ENCODE assay signal across 8 cellular contexts in genomic region chr3:72310028-72310987, GRCh38.
DNase-seq lines count a peak whose midpoint lies in the region; ATAC-seq, FAIRE-seq and TF ChIP-seq lines count a peak whose summit lies in the region.

No MANE protein-coding gene starts in this region.

- no peak for TF ChIP-seq EP300 in H1 (IDR thresholded peaks at IDR 0.05; ENCODE audit: borderline replicate concordance in 1 of 2, low read depth in 2 of 2, low read length in 2 of 2)

- no peak for FAIRE-seq in H1 (lab: Jason Lieb, UNC)

- no peaks in the 10 kb centered on the region for H3K79me1 ChIP-seq in H1 (ENCODE audit: low read depth, low read length)

- no peak overlapping the region for H3K4me3 ChIP-seq in HL-60 (replicated peaks; ENCODE audit: insufficient read depth, low read length)
- no peak overlapping the region for H3K4me3 ChIP-seq in H1 (ENCODE audit: extremely low read depth in 1 of 4, insufficient read depth in 2 of 4, low read depth in 3 of 4, low read length in 4 of 4)
- no peak overlapping the region for H3K4me3 ChIP-seq in neutrophil (ENCODE audit: low read depth in 1 of 2, low read length in 1 of 2)

- no peaks in the 10 kb centered on the region for H3K27me3 ChIP-seq in HL-60 (ENCODE audit: insufficient read depth, poor library complexity, severe bottlenecking)
- no peaks in the 10 kb centered on the region for H3K27me3 ChIP-seq in H1 (replicated peaks in 1 of 4; ENCODE audit: control insufficient read depth in 3 of 4, extremely low read depth in 1 of 4, insufficient read depth in 3 of 4, low read length in 3 of 4)
- no peaks in the 10 kb centered on the region for H3K27me3 ChIP-seq in neutrophil

- H3K27ac ChIP-seq in HL-60 (replicated peaks) (peak overlapping the region; percentile 56), H1 (ENCODE audit: low read depth, low read length) (no peak overlapping the region), neutrophil (peak overlapping the region; percentile 24)

- no peak overlapping the region for H2BK120ac ChIP-seq in H1 (replicated peaks; ENCODE audit: low read depth, low read length)

- H3K9me3 ChIP-seq in H1 (ENCODE audit: insufficient read depth in 2 of 2, low read depth in 1 of 2, low read length in 1 of 2) (no peaks in the 10 kb centered on the region), neutrophil (no peaks in the 10 kb centered on the region)

- no peak overlapping the region for H2BK5ac ChIP-seq in H1 (ENCODE audit: low read depth, low read length)

- TF ChIP-seq RAD21 in H1 (IDR thresholded peaks at IDR 0.05 in 1 of 2, conservative IDR thresholded peaks at IDR 0.05 in 1 of 2; ENCODE audit: low read depth in 2 of 2, low read length in 2 of 2), result no peak

- no peak overlapping the region for H2BK15ac ChIP-seq in H1 (ENCODE audit: low read length)

- H4K5ac ChIP-seq in H1 (ENCODE audit: insufficient read length, low read depth, low read length), result no peak overlapping the region

- TF ChIP-seq POLR2A in H1 (IDR thresholded peaks at IDR 0.05; ENCODE audit: control extremely low read depth in 1 of 2, low read depth in 2 of 2, low read length in 2 of 2), result no peak

- H3K23me2 ChIP-seq in H1 (ENCODE audit: low read depth, low read length), result peaks cover under 1% of the 10 kb centered on the region; the same call in 1 of the 2 replicates

- no peaks in the 10 kb centered on the region for H3K79me2 ChIP-seq in H1 (ENCODE audit: control insufficient read depth in 1 of 2, insufficient read depth in 2 of 2, low read length in 2 of 2)

- no peak overlapping the region for H2BK20ac ChIP-seq in H1 (ENCODE audit: low read length)

- no peak overlapping the region for H3K4me2 ChIP-seq in H1 (ENCODE audit: insufficient read depth in 1 of 2, low read depth in 2 of 2, low read length in 2 of 2)

- no peak overlapping the region; the same call in 1 of the 2 replicates for H3K18ac ChIP-seq in H1 (ENCODE audit: extremely low read depth, low read length)

- ATAC-seq in GM21447 (IDR thresholded peaks at IDR 0.05; ENCODE audit: unreplicated experiment), result peak; percentile 95

- H3K56ac ChIP-seq in H1 (replicated peaks; ENCODE audit: insufficient read length, low read depth, low read length), result no peak overlapping the region

- peaks cover 0 to 2% (median 2%) of the 10 kb centered on the region in 4 experiments; a peak in 2 of 7 replicates for H3K4me1 ChIP-seq in H1 (replicated peaks in 1 of 4; ENCODE audit: control insufficient read depth in 3 of 4, insufficient read depth in 4 of 4, low read length in 3 of 4)
- peaks cover 13 to 15% of the 10 kb centered on the region in 2 experiments for H3K4me1 ChIP-seq in neutrophil (ENCODE audit: control insufficient read depth in 1 of 2, insufficient read depth in 1 of 2, low read depth in 1 of 2, low read length in 1 of 2)

- DNase-seq in NCI-H1417 (lab: John Stamatoyannopoulos, UW), result peak; percentile 38 to 67 (median 65)
- no peak for DNase-seq in NCI-H1417 treated with DMSO at 0.1 percent for 48 hours (lab: John Stamatoyannopoulos, UW)
- DNase-seq in HL-60 (ENCODE audit: low read depth in 1 of 2, low spot score in 1 of 2), result peak in 1 of 2 experiments; percentile 54
- DNase-seq in SK-MEL-5 (ENCODE audit: low read depth, low spot score), result peak; percentile 8
- no peak for DNase-seq in H1 (ENCODE audit: low read depth in 1 of 2, low spot score in 2 of 2)
- no peak for DNase-seq in RKO (ENCODE audit: low spot score)

- H4K20me1 ChIP-seq in H1 (replicated peaks in 1 of 2; ENCODE audit: control insufficient read depth in 1 of 2, insufficient read depth in 2 of 2, low read length in 2 of 2), result no peaks in the 10 kb centered on the region

- H2AFZ ChIP-seq in H1 (ENCODE audit: low read length), result 0 out of 2 replicates have a peak overlapping the region, but pooled peaks have one; percentile 46

- H3K36me3 ChIP-seq in H1 (ENCODE audit: control insufficient read depth in 2 of 4, insufficient read depth in 4 of 4, low read length in 3 of 4) (no peaks in the 10 kb centered on the region), neutrophil (no peaks in the 10 kb centered on the region)

- H3K14ac ChIP-seq in H1 (ENCODE audit: insufficient read length), result no peak overlapping the region

- TF ChIP-seq CTCF in HL-60 (IDR thresholded peaks at IDR 0.05; ENCODE audit: insufficient read depth, low read length) (no peak), H1 (IDR thresholded peaks at IDR 0.05; ENCODE audit: control extremely low read depth in 1 of 3, insufficient read depth in 1 of 3, low read depth in 1 of 3, low read length in 3 of 3) (no peak), neutrophil (IDR thresholded peaks at IDR 0.05) (no peak)

- H3K9ac ChIP-seq in H1 (replicated peaks in 1 of 4; ENCODE audit: extremely low read depth in 1 of 4, low read depth in 3 of 4, low read length in 3 of 4), result no peak overlapping the region

- in situ Hi-C loops in SK-MEL-5 (cut with HindIII; ENCODE audit: low pct_unique_long_range_greater_than_20kb, low sequenced_read_pairs), result no loop called here

- POLR2A ChIA-PET in H1 (lab: Charles Lee; ENCODE audit: partially characterized antibody), result no interaction called here

- H3K4ac ChIP-seq in H1 (replicated peaks; ENCODE audit: insufficient read length, low read depth, low read length), result no peak overlapping the region

- no peak overlapping the region for H4K91ac ChIP-seq in H1 (replicated peaks; ENCODE audit: insufficient read length, low read length)

- no peak overlapping the region for H3K23ac ChIP-seq in H1 (ENCODE audit: insufficient read length)

- H2BK12ac ChIP-seq in H1 (ENCODE audit: low read depth, low read length), result 0 out of 2 replicates have a peak overlapping the region, but pooled peaks have one; percentile 21

- CTCF ChIA-PET in H1 (lab: Charles Lee; ENCODE audit: partially characterized antibody), result no interaction called here

- H2AK5ac ChIP-seq in H1 (ENCODE audit: low read depth, low read length), result no peak overlapping the region

- no peak overlapping the region for H4K8ac ChIP-seq in H1 (ENCODE audit: extremely low read depth, insufficient read depth, low read length)

- WGBS in H1 (ENCODE audit: extremely low coverage in 1 of 2, insufficient coverage in 1 of 2, insufficient read length in 1 of 2, insufficient replicate concordance in 2 of 2, low coverage in 1 of 2, low lambda C conversion rate in 2 of 2, missing lambda C conversion rate in 1 of 2), 2 experiments, result 85% methylated on average over 19 of the region's 19 CpGs; no CpG with 5 or more reads in 1 of the 2 experiments

TF ChIP-seq in H1, 55 proteins besides CTCF, POLR2A, EP300 and RAD21:
- no peak for TF ChIP-seq POU5F1 (IDR thresholded peaks at IDR 0.05; ENCODE audit: low read depth, low read length)
- no peak for TF ChIP-seq SIN3A (conservative IDR thresholded peaks at IDR 0.05 in 1 of 2, IDR thresholded peaks at IDR 0.05 in 1 of 2; ENCODE audit: low read depth in 1 of 2, low read length in 2 of 2)
- no peak for TF ChIP-seq EZH2 (IDR thresholded peaks at IDR 0.05; ENCODE audit: low read depth, low read length, severe bottlenecking)
- no peak for TF ChIP-seq SIRT6 (IDR thresholded peaks at IDR 0.05; ENCODE audit: low read length)
- no peak for TF ChIP-seq ATF3 (IDR thresholded peaks at IDR 0.05; ENCODE audit: insufficient read depth, low read depth, low read length)
- no peak for TF ChIP-seq KDM4A (IDR thresholded peaks at IDR 0.05; ENCODE audit: low read depth, low read length, severe bottlenecking)
- TF ChIP-seq CREB1 (IDR thresholded peaks at IDR 0.05), result no peak
- TF ChIP-seq TAF1 (IDR thresholded peaks at IDR 0.05; ENCODE audit: low read depth, low read length), result no peak
- TF ChIP-seq BRCA1 (IDR thresholded peaks at IDR 0.05; ENCODE audit: low read depth, low read length), result no peak
- TF ChIP-seq KDM1A (IDR thresholded peaks at IDR 0.05; ENCODE audit: borderline replicate concordance, low read length), result no peak
- TF ChIP-seq JUND (IDR thresholded peaks at IDR 0.05; ENCODE audit: low read length), result no peak
- TF ChIP-seq EGR1 (IDR thresholded peaks at IDR 0.05; ENCODE audit: borderline replicate concordance, low read depth, low read length), result no peak
- no peak for TF ChIP-seq HDAC2 (IDR thresholded peaks at IDR 0.05; ENCODE audit: borderline replicate concordance in 1 of 2, low read depth in 2 of 2, low read length in 2 of 2)
- no peak for TF ChIP-seq RNF2 (IDR thresholded peaks at IDR 0.05; ENCODE audit: borderline replicate concordance, low read depth, low read length, missing control alignments, poor library complexity, severe bottlenecking)

Comparison
In these comparisons a context has a peak if more than half of its experiments do, and no peak if none do; other contexts are left out.
1. DNase-seq: peak in NCI-H1417 (3 of 3) and SK-MEL-5 (single experiment); none in NCI-H1417 treated with DMSO at 0.1 percent for 48 hours (single experiment), H1 (0 of 2) and RKO (single experiment).